1 cellular context compared by ENCODE assay signal in the genomic region with DNA sequence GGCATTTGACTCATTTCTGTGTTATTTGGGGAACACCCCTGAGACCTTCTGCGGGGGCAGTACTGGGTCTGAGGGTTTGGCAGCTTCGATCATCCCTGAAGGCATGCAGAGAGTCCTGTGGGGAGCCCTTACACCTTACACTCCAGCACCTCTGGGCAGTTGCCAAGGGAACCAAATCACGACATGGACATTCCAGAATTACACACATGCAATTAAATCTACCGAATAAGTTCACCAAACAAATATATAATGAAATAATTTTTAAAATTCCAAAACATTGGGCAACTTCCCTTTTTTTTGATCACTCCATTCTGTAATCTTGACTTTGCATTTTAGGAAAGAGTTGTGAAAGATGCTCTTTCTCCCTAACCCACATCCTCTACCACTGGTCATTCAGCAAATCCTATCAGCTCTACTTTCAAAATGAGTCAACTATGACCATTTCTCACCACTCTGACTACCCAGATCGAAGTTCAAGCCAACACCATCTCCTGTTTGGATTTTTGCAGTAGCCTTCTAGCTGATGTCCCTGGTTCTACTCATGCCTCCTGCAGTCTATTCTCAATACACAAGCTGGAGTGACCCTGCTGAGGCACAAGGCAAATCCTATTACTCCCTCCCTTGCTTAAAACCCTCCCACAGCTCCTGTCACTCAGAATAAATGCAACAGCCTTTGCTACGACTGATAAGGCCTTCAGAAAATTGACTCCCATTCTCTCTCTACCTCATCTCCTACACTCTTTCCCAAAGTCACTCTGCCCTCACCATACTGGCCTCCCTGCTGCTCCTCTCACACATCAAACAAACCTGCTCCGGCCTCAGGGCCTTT.
TF ChIP-seq lines count a peak whose summit lies in the region.

No MANE protein-coding gene starts in this region.

TF ChIP-seq in WTC11, 78 proteins besides CTCF, POLR2A, EP300 and RAD21 (continued from another document):
- TF ChIP-seq, protein P1, sequence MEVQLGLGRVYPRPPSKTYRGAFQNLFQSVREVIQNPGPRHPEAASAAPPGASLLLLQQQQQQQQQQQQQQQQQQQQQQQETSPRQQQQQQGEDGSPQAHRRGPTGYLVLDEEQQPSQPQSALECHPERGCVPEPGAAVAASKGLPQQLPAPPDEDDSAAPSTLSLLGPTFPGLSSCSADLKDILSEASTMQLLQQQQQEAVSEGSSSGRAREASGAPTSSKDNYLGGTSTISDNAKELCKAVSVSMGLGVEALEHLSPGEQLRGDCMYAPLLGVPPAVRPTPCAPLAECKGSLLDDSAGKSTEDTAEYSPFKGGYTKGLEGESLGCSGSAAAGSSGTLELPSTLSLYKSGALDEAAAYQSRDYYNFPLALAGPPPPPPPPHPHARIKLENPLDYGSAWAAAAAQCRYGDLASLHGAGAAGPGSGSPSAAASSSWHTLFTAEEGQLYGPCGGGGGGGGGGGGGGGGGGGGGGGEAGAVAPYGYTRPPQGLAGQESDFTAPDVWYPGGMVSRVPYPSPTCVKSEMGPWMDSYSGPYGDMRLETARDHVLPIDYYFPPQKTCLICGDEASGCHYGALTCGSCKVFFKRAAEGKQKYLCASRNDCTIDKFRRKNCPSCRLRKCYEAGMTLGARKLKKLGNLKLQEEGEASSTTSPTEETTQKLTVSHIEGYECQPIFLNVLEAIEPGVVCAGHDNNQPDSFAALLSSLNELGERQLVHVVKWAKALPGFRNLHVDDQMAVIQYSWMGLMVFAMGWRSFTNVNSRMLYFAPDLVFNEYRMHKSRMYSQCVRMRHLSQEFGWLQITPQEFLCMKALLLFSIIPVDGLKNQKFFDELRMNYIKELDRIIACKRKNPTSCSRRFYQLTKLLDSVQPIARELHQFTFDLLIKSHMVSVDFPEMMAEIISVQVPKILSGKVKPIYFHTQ (CRISPR knock-in tag; IDR thresholded peaks at IDR 0.05) = no peak
- no peak for TF ChIP-seq TP53 (CRISPR knock-in tag; IDR thresholded peaks at IDR 0.05)
- TF ChIP-seq, protein P2, sequence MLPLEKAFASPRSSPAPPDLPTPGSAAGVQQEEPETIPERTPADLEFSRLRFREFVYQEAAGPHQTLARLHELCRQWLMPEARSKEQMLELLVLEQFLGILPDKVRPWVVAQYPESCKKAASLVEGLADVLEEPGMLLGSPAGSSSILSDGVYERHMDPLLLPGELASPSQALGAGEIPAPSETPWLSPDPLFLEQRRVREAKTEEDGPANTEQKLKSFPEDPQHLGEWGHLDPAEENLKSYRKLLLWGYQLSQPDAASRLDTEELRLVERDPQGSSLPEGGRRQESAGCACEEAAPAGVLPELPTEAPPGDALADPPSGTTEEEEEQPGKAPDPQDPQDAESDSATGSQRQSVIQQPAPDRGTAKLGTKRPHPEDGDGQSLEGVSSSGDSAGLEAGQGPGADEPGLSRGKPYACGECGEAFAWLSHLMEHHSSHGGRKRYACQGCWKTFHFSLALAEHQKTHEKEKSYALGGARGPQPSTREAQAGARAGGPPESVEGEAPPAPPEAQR (CRISPR knock-in tag; IDR thresholded peaks at IDR 0.05) = no peak
